ENCODE assay signal across 8 cellular contexts in genomic region chr1:149844096-149844495, GRCh38. TPM values are rescaled to one million over a fixed set of nuclear protein-coding genes. Genes with fewer than 3 reads are reported as not detected.
DNase-seq lines count a peak whose midpoint lies in the region; ATAC-seq and TF ChIP-seq lines count a peak whose summit lies in the region.

No MANE protein-coding gene starts in this region.

- peak overlapping the region; percentile 91 for H3K27ac Mint-ChIP-seq in activated T-cell treated with anti-CD3 and anti-CD28 coated beads, Interleukin-2, amount 50 U/mL, for 72 hours

- ATAC-seq in activated T-cell treated with anti-CD3 and anti-CD28 coated beads, Interleukin-2, amount 50 U/mL, for 72 hours (replicated peaks in 1 of 2), result no peak
- no peak for ATAC-seq in HG03354 (IDR thresholded peaks at IDR 0.05; ENCODE audit: poor library complexity, severe bottlenecking, unreplicated experiment)

- TF ChIP-seq CTCF in VCaP (conservative IDR thresholded peaks at IDR 0.05), result no peak

- no peaks in the 10 kb centered on the region for H3K27me3 Mint-ChIP-seq in activated T-cell treated with anti-CD3 and anti-CD28 coated beads, Interleukin-2, amount 50 U/mL, for 72 hours (ENCODE audit: low read depth)

- peak overlapping the region; percentile 66 for H3K4me3 ChIP-seq in skeletal muscle cell (ENCODE audit: low read depth, low read length)

- H3K36me3 Mint-ChIP-seq in activated T-cell treated with anti-CD3 and anti-CD28 coated beads, Interleukin-2, amount 50 U/mL, for 72 hours (ENCODE audit: insufficient read depth in 2 of 2), result peaks cover 6 to 32% of the 10 kb centered on the region in 2 donors

- H3K27ac ChIP-seq in VCaP, result peak overlapping the region; percentile 77

- peak in 1 of 2 donors; percentile 29 for DNase-seq in activated T-cell treated with anti-CD3 and anti-CD28 coated beads, Interleukin-2, amount 50 U/mL, for 72 hours
- no peak for DNase-seq in activated T-cell treated with anti-CD3 and anti-CD28 coated beads, Interleukin-2, amount 50 U/mL, for 1 hour
- DNase-seq in fibroblast of peridontal ligament (ENCODE audit: extremely low read depth) (peak; percentile 49), skeletal muscle cell (ENCODE audit: low read depth) (peak; percentile 14), UCSD-AML1 (lab: John Stamatoyannopoulos, UW; ENCODE audit: unreplicated experiment) (no peak), cerebellar nuclear complex (lab: John Stamatoyannopoulos, UW) (no peak)

- peaks cover 48% of the 10 kb centered on the region for H3K4me1 Mint-ChIP-seq in activated T-cell treated with anti-CD3 and anti-CD28 coated beads, Interleukin-2, amount 50 U/mL, for 72 hours (ENCODE audit: low read depth)

- H3K9me3 Mint-ChIP-seq in activated T-cell treated with anti-CD3 and anti-CD28 coated beads, Interleukin-2, amount 50 U/mL, for 72 hours, result no peaks in the 10 kb centered on the region

- H3K4me3 Mint-ChIP-seq in activated T-cell treated with anti-CD3 and anti-CD28 coated beads, Interleukin-2, amount 50 U/mL, for 72 hours, result peak overlapping the region; percentile 87 to 89

RNA-seq across cellular contexts. Expression of gene BOLA1, which starts 55.3 kb away (rescaled TPM):
- total RNA-seq in activated T-cell treated with anti-CD3 and anti-CD28 coated beads, Interleukin-2, amount 50 U/mL, for 72 hours, result 10 to 100 TPM; 26.9 to 29.4 TPM

Comparison
In these comparisons a context has a peak if more than half of its experiments do, and no peak if none do; other contexts are left out.
1. DNase-seq: peak in fibroblast of peridontal ligament (single experiment) and skeletal muscle cell (single experiment); none in activated T-cell treated with anti-CD3 and anti-CD28 coated beads, Interleukin-2, amount 50 U/mL, for 1 hour (single experiment), UCSD-AML1 (single experiment) and cerebellar nuclear complex (0 of 2).